Comparison of ENCODE assay signal across 8 cellular contexts in genomic region chr2:20649586-20650375, GRCh38. TPM values are rescaled to one million over a fixed set of nuclear protein-coding genes. Genes with fewer than 3 reads are reported as not detected.
DNase-seq lines count a peak whose midpoint lies in the region; ATAC-seq and TF ChIP-seq lines count a peak whose summit lies in the region.

No MANE protein-coding gene starts in this region.

- ATAC-seq in Right ventricle myocardium superior (ENCODE audit: poor library complexity) (no peak), left cardiac atrium (no peak), aorta (ENCODE audit: low FRiP score) (no peak)

- DNase-seq in Right ventricle myocardium superior (peak; percentile 43), left cardiac atrium (no peak), chondrocyte (ENCODE audit: low spot score) (peak; percentile 68), mesothelial cell of epicardium (ENCODE audit: low spot score in 2 of 2, unreplicated experiment in 2 of 2) (no peak), aorta (peak; percentile 54 to 71), NOMO-1 treated with dmso at 0.1 percent for 144 hours (lab: John Stamatoyannopoulos, UW; ENCODE audit: unreplicated experiment) (no peak), middle frontal gyrus (ENCODE audit: extremely low spot score, low spot score) (no peak), HuH-7 (ENCODE audit: low spot score) (no peak)

- peak overlapping the region; percentile 67 to 85 for H3K27ac ChIP-seq in aorta (ENCODE audit: low read depth in 1 of 2, low read length in 2 of 2)

- peaks cover 3% of the 10 kb centered on the region for H3K36me3 Mint-ChIP-seq in chondrocyte (ENCODE audit: low read depth)
- no peaks in the 10 kb centered on the region for H3K36me3 Mint-ChIP-seq in mesothelial cell of epicardium

- H3K9me3 Mint-ChIP-seq in chondrocyte (ENCODE audit: low read depth) = no peaks in the 10 kb centered on the region
- no peaks in the 10 kb centered on the region for H3K9me3 Mint-ChIP-seq in mesothelial cell of epicardium

- WGBS in aorta, 2 donors = 49 to 54% methylated on average over 17 of the region's 17 CpGs

- H3K4me1 Mint-ChIP-seq in chondrocyte (ENCODE audit: low read depth) (peaks cover 52% of the 10 kb centered on the region), mesothelial cell of epicardium (peaks cover 11% of the 10 kb centered on the region)

- peak overlapping the region; percentile 67 to 74 for H3K4me3 ChIP-seq in aorta (ENCODE audit: low read length in 2 of 2)

- no peaks in the 10 kb centered on the region for H3K27me3 ChIP-seq in aorta (ENCODE audit: control insufficient read depth in 1 of 2, insufficient read depth in 2 of 2, low read length in 1 of 2)

- intact Hi-C loops in Right ventricle myocardium superior (cut with DNase I) = no loop called here
- intact Hi-C loops in left cardiac atrium (cut with DNase I) = no loop called here
- intact Hi-C loops in aorta (cut with DNase I) = no loop called here

- H3K9me3 ChIP-seq in aorta (ENCODE audit: control insufficient read depth, low read length) = no peaks in the 10 kb centered on the region

- peak overlapping the region; percentile 91 for H3K27ac Mint-ChIP-seq in chondrocyte (ENCODE audit: unreplicated experiment)
- no peak overlapping the region for H3K27ac Mint-ChIP-seq in mesothelial cell of epicardium

- H3K4me1 ChIP-seq in aorta (ENCODE audit: control insufficient read depth in 1 of 2, insufficient read depth in 2 of 2, low read length in 2 of 2) = no peaks in the 10 kb centered on the region

- H3K36me3 ChIP-seq in aorta (ENCODE audit: control insufficient read depth in 1 of 2, insufficient read depth in 2 of 2, low read length in 1 of 2) = peaks cover 0 to 3% of the 10 kb centered on the region in 2 donors

- H3K27me3 Mint-ChIP-seq in chondrocyte (ENCODE audit: low read depth) (no peaks in the 10 kb centered on the region), mesothelial cell of epicardium (ENCODE audit: low read depth) (peaks cover 4% of the 10 kb centered on the region)

- H3K4me3 Mint-ChIP-seq in chondrocyte (ENCODE audit: unreplicated experiment) (peak overlapping the region; percentile 94), mesothelial cell of epicardium (peak overlapping the region; percentile 76)

- TF ChIP-seq CTCF in chondrocyte (IDR thresholded peaks at IDR 0.05) (no peak), mesothelial cell of epicardium (IDR thresholded peaks at IDR 0.05; ENCODE audit: unreplicated experiment) (no peak)

RNA-seq across cellular contexts. Expression of gene HS1BP3, which starts 1.1 kb away (rescaled TPM):
- total RNA-seq in Right ventricle myocardium superior = 19.7 TPM
- 10 to 100 TPM; 19.8 to 21.4 TPM for total RNA-seq in left cardiac atrium
- total RNA-seq in chondrocyte = 24.6 to 33.8 TPM (median 33.2 TPM) in 3 replicates
- total RNA-seq in mesothelial cell of epicardium = 14.3 to 16.5 TPM (median 14.6 TPM) in 3 replicates
- 10 to 100 TPM; 34.8 to 42.3 TPM for total RNA-seq in aorta
- polyA plus RNA-seq in aorta = 10 to 100 TPM; 27.5 to 33.6 TPM

RNA-seq across cellular contexts. Expression of gene GDF7, which starts 17.2 kb away (rescaled TPM):
- total RNA-seq in Right ventricle myocardium superior (0.38 TPM), left cardiac atrium (1 to 10 TPM in 1 of 2 donors, under 1 TPM in 1; 0.32 to 4.8 TPM), chondrocyte (10.9 to 12.8 TPM (median 12.6 TPM) in 3 replicates), mesothelial cell of epicardium (3.0 to 3.2 TPM (median 3.1 TPM) in 3 replicates), aorta (10 to 100 TPM; 15.9 to 16.4 TPM)
- polyA plus RNA-seq in aorta = 10 to 100 TPM in 1 of 2 donors, 1 to 10 TPM in 1; 4.1 to 15.6 TPM

Comparison
In these comparisons a context has a peak if more than half of its experiments do, and no peak if none do; other contexts are left out.
1. DNase-seq: peak in Right ventricle myocardium superior (single experiment), chondrocyte (single experiment) and aorta (2 of 2); none in left cardiac atrium (single experiment), mesothelial cell of epicardium (0 of 2), NOMO-1 treated with dmso at 0.1 percent for 144 hours (single experiment), middle frontal gyrus (single experiment) and HuH-7 (single experiment).